2 cellular contexts compared by ENCODE assay signal in genomic region chr7:12882710-12883109, GRCh38.
TF ChIP-seq lines count a peak whose summit lies in the region.

No MANE protein-coding gene starts in this region.

TF ChIP-seq in HCT116, 20 proteins besides CTCF, POLR2A, EP300 and RAD21 (continued from another document):
- TF ChIP-seq REST (IDR thresholded peaks at IDR 0.05; ENCODE audit: low read depth), result no peak
- no peak for TF ChIP-seq ZFX (IDR thresholded peaks at IDR 0.05)
- no peak for TF ChIP-seq ZBTB33 (IDR thresholded peaks at IDR 0.05; ENCODE audit: extremely low read depth, insufficient replicate concordance, low read length)
- no peak for TF ChIP-seq SRF (IDR thresholded peaks at IDR 0.05; ENCODE audit: low read depth)
- no peak for TF ChIP-seq ELF1 (IDR thresholded peaks at IDR 0.05; ENCODE audit: borderline replicate concordance, low read depth)
- no peak for TF ChIP-seq CEBPB (IDR thresholded peaks at IDR 0.05; ENCODE audit: low read depth)
- no peak for TF ChIP-seq TCF7L2 (IDR thresholded peaks at IDR 0.05; ENCODE audit: borderline replicate concordance, extremely low read depth, insufficient read depth, insufficient read length)
- no peak for TF ChIP-seq CBX3 (IDR thresholded peaks at IDR 0.05; ENCODE audit: low read depth)

TF ChIP-seq in H1, 55 proteins besides CTCF, POLR2A, EP300 and RAD21 (continued from another document):
- TF ChIP-seq CEBPB (IDR thresholded peaks at IDR 0.05; ENCODE audit: low read depth, low read length) (no peak), KDM1A (IDR thresholded peaks at IDR 0.05; ENCODE audit: borderline replicate concordance, low read length) (no peak), EZH2 (IDR thresholded peaks at IDR 0.05; ENCODE audit: low read depth, low read length, severe bottlenecking) (no peak), ATF3 (IDR thresholded peaks at IDR 0.05; ENCODE audit: insufficient read depth, low read depth, low read length) (no peak), BACH1 (IDR thresholded peaks at IDR 0.05; ENCODE audit: low read length) (no peak), CBX8 (IDR thresholded peaks at IDR 0.05; ENCODE audit: borderline replicate concordance, low read depth, low read length) (no peak), CTBP2 (IDR thresholded peaks at IDR 0.05; ENCODE audit: borderline replicate concordance, insufficient read depth, insufficient read length, low read length) (no peak)
